Comparison of ENCODE assay signal across 1 cellular context in the genomic region with DNA sequence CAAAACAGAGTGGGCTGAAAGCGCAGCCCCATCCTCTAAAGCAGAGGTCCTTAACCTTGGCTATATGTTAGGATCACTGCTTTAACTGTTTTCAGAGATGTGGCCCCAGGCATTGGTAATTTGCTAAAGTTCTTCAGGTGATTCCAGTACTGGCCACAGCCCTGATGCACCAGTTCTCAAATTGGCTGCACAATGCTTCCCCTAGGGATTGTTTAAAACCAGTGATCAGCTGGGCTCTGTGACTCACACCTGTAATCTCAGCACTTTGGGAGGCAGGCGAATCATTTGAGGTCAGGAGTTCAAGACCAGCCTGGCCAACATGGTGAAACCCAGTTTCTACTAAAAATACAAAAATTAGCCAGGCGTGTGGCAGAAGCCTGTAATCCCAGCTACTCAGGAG.
TF ChIP-seq lines count a peak whose summit lies in the region.

No MANE protein-coding gene starts in this region.

TF ChIP-seq in K562, 482 proteins besides CTCF, POLR2A, EP300 and RAD21 (continued from another document):
- TF ChIP-seq, protein P1, sequence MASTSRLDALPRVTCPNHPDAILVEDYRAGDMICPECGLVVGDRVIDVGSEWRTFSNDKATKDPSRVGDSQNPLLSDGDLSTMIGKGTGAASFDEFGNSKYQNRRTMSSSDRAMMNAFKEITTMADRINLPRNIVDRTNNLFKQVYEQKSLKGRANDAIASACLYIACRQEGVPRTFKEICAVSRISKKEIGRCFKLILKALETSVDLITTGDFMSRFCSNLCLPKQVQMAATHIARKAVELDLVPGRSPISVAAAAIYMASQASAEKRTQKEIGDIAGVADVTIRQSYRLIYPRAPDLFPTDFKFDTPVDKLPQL (IDR thresholded peaks at IDR 0.05; ENCODE audit: extremely low read depth, insufficient read length): no peak
- TF ChIP-seq, protein P2, sequence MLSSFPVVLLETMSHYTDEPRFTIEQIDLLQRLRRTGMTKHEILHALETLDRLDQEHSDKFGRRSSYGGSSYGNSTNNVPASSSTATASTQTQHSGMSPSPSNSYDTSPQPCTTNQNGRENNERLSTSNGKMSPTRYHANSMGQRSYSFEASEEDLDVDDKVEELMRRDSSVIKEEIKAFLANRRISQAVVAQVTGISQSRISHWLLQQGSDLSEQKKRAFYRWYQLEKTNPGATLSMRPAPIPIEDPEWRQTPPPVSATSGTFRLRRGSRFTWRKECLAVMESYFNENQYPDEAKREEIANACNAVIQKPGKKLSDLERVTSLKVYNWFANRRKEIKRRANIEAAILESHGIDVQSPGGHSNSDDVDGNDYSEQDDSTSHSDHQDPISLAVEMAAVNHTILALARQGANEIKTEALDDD (IDR thresholded peaks at IDR 0.05): no peak
- peak in 1 of 2 experiments; percentile 36; a peak in 1 of 4 replicates for TF ChIP-seq KDM1A (IDR thresholded peaks at IDR 0.05)
- no peak for TF ChIP-seq ZNF12 (CRISPR knock-in tag; IDR thresholded peaks at IDR 0.05)
- TF ChIP-seq, protein P3, sequence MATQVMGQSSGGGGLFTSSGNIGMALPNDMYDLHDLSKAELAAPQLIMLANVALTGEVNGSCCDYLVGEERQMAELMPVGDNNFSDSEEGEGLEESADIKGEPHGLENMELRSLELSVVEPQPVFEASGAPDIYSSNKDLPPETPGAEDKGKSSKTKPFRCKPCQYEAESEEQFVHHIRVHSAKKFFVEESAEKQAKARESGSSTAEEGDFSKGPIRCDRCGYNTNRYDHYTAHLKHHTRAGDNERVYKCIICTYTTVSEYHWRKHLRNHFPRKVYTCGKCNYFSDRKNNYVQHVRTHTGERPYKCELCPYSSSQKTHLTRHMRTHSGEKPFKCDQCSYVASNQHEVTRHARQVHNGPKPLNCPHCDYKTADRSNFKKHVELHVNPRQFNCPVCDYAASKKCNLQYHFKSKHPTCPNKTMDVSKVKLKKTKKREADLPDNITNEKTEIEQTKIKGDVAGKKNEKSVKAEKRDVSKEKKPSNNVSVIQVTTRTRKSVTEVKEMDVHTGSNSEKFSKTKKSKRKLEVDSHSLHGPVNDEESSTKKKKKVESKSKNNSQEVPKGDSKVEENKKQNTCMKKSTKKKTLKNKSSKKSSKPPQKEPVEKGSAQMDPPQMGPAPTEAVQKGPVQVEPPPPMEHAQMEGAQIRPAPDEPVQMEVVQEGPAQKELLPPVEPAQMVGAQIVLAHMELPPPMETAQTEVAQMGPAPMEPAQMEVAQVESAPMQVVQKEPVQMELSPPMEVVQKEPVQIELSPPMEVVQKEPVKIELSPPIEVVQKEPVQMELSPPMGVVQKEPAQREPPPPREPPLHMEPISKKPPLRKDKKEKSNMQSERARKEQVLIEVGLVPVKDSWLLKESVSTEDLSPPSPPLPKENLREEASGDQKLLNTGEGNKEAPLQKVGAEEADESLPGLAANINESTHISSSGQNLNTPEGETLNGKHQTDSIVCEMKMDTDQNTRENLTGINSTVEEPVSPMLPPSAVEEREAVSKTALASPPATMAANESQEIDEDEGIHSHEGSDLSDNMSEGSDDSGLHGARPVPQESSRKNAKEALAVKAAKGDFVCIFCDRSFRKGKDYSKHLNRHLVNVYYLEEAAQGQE (CRISPR knock-in tag; IDR thresholded peaks at IDR 0.05; ENCODE audit: low read depth): no peak
- no peak for TF ChIP-seq RCOR1 (IDR thresholded peaks at IDR 0.05; ENCODE audit: borderline replicate concordance in 1 of 2, low read depth in 2 of 2, low read length in 2 of 2)
- TF ChIP-seq RBM22 (IDR thresholded peaks at IDR 0.05; ENCODE audit: low read depth, low read length, poor library complexity, severe bottlenecking): no peak
- TF ChIP-seq RBM14 (IDR thresholded peaks at IDR 0.05; ENCODE audit: borderline replicate concordance, insufficient read depth, low read depth, low read length): no peak
- TF ChIP-seq DACH1 (IDR thresholded peaks at IDR 0.05; ENCODE audit: partially characterized antibody): peak; percentile 30
- TF ChIP-seq, protein P4, sequence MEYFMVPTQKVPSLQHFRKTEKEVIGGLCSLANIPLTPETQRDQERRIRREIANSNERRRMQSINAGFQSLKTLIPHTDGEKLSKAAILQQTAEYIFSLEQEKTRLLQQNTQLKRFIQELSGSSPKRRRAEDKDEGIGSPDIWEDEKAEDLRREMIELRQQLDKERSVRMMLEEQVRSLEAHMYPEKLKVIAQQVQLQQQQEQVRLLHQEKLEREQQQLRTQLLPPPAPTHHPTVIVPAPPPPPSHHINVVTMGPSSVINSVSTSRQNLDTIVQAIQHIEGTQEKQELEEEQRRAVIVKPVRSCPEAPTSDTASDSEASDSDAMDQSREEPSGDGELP (CRISPR knock-in tag; IDR thresholded peaks at IDR 0.05; ENCODE audit: borderline replicate concordance): peak; percentile 60
- TF ChIP-seq GATA2 (CRISPR knock-in tag; IDR thresholded peaks at IDR 0.05): no peak
- TF ChIP-seq ETS2 (tag; IDR thresholded peaks at IDR 0.05; ENCODE audit: borderline replicate concordance, poor library complexity, severe bottlenecking): no peak
- TF ChIP-seq HIVEP1 (CRISPR knock-in tag; IDR thresholded peaks at IDR 0.05): no peak
- no peak for TF ChIP-seq ADNP (tag; IDR thresholded peaks at IDR 0.05)
- TF ChIP-seq NFE2 (IDR thresholded peaks at IDR 0.05; ENCODE audit: low read depth): no peak
- no peak for TF ChIP-seq HNRNPL (IDR thresholded peaks at IDR 0.05; ENCODE audit: low read depth, low read length)
- no peak for TF ChIP-seq PTTG1 (tag; IDR thresholded peaks at IDR 0.05; ENCODE audit: low read depth)
- TF ChIP-seq FOS (IDR thresholded peaks at IDR 0.05; ENCODE audit: extremely low read depth, insufficient read length): no peak
- TF ChIP-seq ZNF3 (CRISPR knock-in tag; IDR thresholded peaks at IDR 0.05): no peak
- TF ChIP-seq FOSL1 (tag; conservative IDR thresholded peaks at IDR 0.05): 0 out of 2 replicates have a peak, but pooled peaks have one; percentile 20
- no peak for TF ChIP-seq ZNF583 (CRISPR knock-in tag; IDR thresholded peaks at IDR 0.05)
